ENCODE assay signal across 8 cellular contexts in the genomic region with DNA sequence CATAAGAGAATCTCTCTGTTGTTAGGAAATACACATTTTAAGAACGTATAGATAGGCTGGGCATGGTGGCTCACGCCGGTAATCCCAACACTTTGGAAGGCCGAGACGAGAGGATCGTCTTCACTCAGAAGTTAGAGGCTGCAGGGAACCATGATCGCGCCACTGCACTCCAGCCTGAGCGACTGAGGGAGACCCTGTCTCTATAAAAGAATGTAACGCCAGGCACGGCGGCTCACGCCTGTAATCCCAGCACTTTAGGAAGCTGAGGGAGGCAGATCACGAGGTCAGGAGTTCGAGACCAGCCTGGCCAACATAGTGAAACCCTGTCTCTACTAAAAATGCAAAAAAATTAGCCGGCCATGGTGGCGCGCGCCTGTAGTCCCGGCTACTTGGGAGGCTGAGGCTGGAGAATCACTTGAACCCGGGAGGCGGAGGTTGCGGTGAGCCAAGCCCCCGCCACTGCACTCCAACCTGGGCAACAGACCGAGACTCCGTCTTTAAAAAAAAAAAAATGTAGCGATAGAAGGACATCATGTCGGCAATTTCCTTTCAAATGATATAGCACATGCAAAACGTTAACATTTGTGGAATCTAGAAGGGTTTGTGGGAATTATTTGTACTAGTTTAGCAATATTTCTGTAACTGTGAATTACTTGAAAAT. TPM values are rescaled to one million over a fixed set of nuclear protein-coding genes. Genes with fewer than 3 reads are reported as not detected.
A peak's percentile ranks its signal among the peaks of the same experiment; 100 is the strongest.
DNase-seq lines count a peak whose midpoint lies in the region; ATAC-seq and TF ChIP-seq lines count a peak whose summit lies in the region.

No MANE protein-coding gene starts in this region.

- H3K27me3 ChIP-seq in GM23248 (replicated peaks; ENCODE audit: insufficient read depth) (no peaks in the 10 kb centered on the region), foreskin keratinocyte (no peaks in the 10 kb centered on the region), gastrocnemius medialis (no peaks in the 10 kb centered on the region)

- H3K9me3 ChIP-seq in GM23248 (ENCODE audit: low read depth) (no peaks in the 10 kb centered on the region), gastrocnemius medialis (no peaks in the 10 kb centered on the region)

- peak overlapping the region; percentile 87 for H3K4me2 ChIP-seq in GM23248 (ENCODE audit: unreplicated experiment)

- DNase-seq in GM23248 (no peak), foreskin keratinocyte (no peak), gastrocnemius medialis (no peak), globus pallidus (ENCODE audit: low spot score) (no peak), SK-N-DZ (ENCODE audit: low spot score) (no peak)

- H3K9me2 ChIP-seq in GM23248 (ENCODE audit: insufficient read depth) = no peaks in the 10 kb centered on the region

- WGBS in GM23248 (ENCODE audit: low coverage in 1 of 2, low lambda C conversion rate in 2 of 2, missing lambda C conversion rate in 2 of 2), 2 experiments = 66 to 69% methylated on average over 29 of the region's 29 CpGs

- intact Hi-C loops in gastrocnemius medialis (cut with DNase I; ENCODE audit: low total_unique reads) = loop anchor here (5.0 to 10.0 kb wide), 3 partner anchors 738 to 1638 kb away; partner anchors contain the start of genes CTNNB1, RPSA and TRAK1

- H2AFZ ChIP-seq in GM23248 = peak overlapping the region; percentile 95

- TF ChIP-seq CTCF in WI38 (IDR thresholded peaks at IDR 0.05; ENCODE audit: low read depth, low read length) (no peak), foreskin keratinocyte (conservative IDR thresholded peaks at IDR 0.05) (no peak), gastrocnemius medialis (IDR thresholded peaks at IDR 0.05 in 4 of 5, conservative IDR thresholded peaks at IDR 0.05 in 1 of 5) (no peak)

- in situ Hi-C loops in GM23248 (cut with MboI) = no loop called here
- in situ Hi-C loops in gastrocnemius medialis (cut with MboI; ENCODE audit: low sequenced_read_pairs in 4 of 4) = loop anchor here in 2 of 4 donors (10.0 to 25.0 kb wide), 4 partner anchors 68 to 1269 kb away; partner anchors contain the start of genes SLC25A38 (in 1 of the 2), XIRP1 (in 1 of the 2) and ZNF621 (in 1 of the 2)

- ATAC-seq in foreskin keratinocyte (no peak), gastrocnemius medialis (no peak), GM19395 (IDR thresholded peaks at IDR 0.05; ENCODE audit: unreplicated experiment) (no peak), GM21360 (IDR thresholded peaks at IDR 0.05; ENCODE audit: unreplicated experiment) (no peak)

- peaks cover 49% of the 10 kb centered on the region for H3F3A ChIP-seq in GM23248 (ENCODE audit: insufficient read depth)

- peaks cover 35% of the 10 kb centered on the region for H3K36me3 ChIP-seq in GM23248 (ENCODE audit: low read depth)
- peaks cover 0 to 39% of the 10 kb centered on the region in 2 donors for H3K36me3 ChIP-seq in gastrocnemius medialis

- H3K27ac ChIP-seq in GM23248 = peak overlapping the region; percentile 84
- peak overlapping the region; percentile 90 for H3K27ac ChIP-seq in foreskin keratinocyte
- peak overlapping the region; percentile 87 to 93 (median 90) for H3K27ac ChIP-seq in gastrocnemius medialis

- H3K9ac ChIP-seq in GM23248 = peak overlapping the region; percentile 97

- H3K4me1 ChIP-seq in GM23248 (ENCODE audit: insufficient read depth) (peaks cover 23% of the 10 kb centered on the region; the same call in 1 of the 2 replicates), foreskin keratinocyte (peaks cover 23% of the 10 kb centered on the region), gastrocnemius medialis (peaks cover 36% of the 10 kb centered on the region in 2 donors)

- peaks cover 53% of the 10 kb centered on the region for H3K79me2 ChIP-seq in GM23248 (ENCODE audit: insufficient read depth)

- no peaks in the 10 kb centered on the region for H4K20me1 ChIP-seq in GM23248 (ENCODE audit: insufficient read depth)

- H3K4me3 ChIP-seq in GM23248 = peak overlapping the region; percentile 91
- H3K4me3 ChIP-seq in WI38 (ENCODE audit: low read depth, low read length) = peak overlapping the region; percentile 87
- H3K4me3 ChIP-seq in gastrocnemius medialis = peak overlapping the region; percentile 75 to 85 (median 82)

- TF ChIP-seq POLR2A in gastrocnemius medialis (IDR thresholded peaks at IDR 0.05) = no peak

RNA-seq across cellular contexts. Expression of gene RPL14, which starts 0.7 kb away (rescaled TPM):
- total RNA-seq in GM23248 (2014; rRNA removed; shearing (Covaris generic)) = 148 and 220 TPM in 2 replicates
- polyA plus RNA-seq in GM23248 (2016; fragmentation: Nextera tagmentation; extraction: Ambion mirVana) (431 and 456 TPM in 2 replicates), foreskin keratinocyte (1,179 and 1,288 TPM in 2 replicates)
- total RNA-seq in foreskin keratinocyte (926 and 984 TPM in 2 replicates), gastrocnemius medialis (100 to 1,000 TPM; 170 to 330 (median 296) TPM)
- polyA plus RNA-seq in SK-N-DZ (2014; cell fraction: cytosol; rRNA removed) = 454 and 586 TPM in 2 replicates
- polyA plus RNA-seq in SK-N-DZ (2014; cell fraction: nucleus; rRNA removed) = 189 and 192 TPM in 2 replicates

RNA-seq across cellular contexts. Expression of gene ZNF619, which starts 20.5 kb away (rescaled TPM):
- total RNA-seq in GM23248 (2014; rRNA removed; shearing (Covaris generic)) = 3.2 and 4.4 TPM in 2 replicates
- polyA plus RNA-seq in GM23248 (2016; fragmentation: Nextera tagmentation; extraction: Ambion mirVana) (2.0 and 2.3 TPM in 2 replicates), foreskin keratinocyte (1.1 and 1.3 TPM in 2 replicates)
- total RNA-seq in foreskin keratinocyte (5.2 and 6.2 TPM in 2 replicates), gastrocnemius medialis (1 to 10 TPM; 1.9 to 7.2 (median 2.7) TPM)
- polyA plus RNA-seq in SK-N-DZ (2014; cell fraction: cytosol; rRNA removed) = 2.7 and 6.0 TPM in 2 replicates
- polyA plus RNA-seq in SK-N-DZ (2014; cell fraction: nucleus; rRNA removed) = 1.5 and 2.5 TPM in 2 replicates

RNA-seq across cellular contexts. Expression of gene ZNF620, which starts 49.4 kb away (rescaled TPM):
- total RNA-seq in GM23248 (2014; rRNA removed; shearing (Covaris generic)) = 0.32 and 0.63 TPM in 2 replicates
- polyA plus RNA-seq in GM23248 (2016; fragmentation: Nextera tagmentation; extraction: Ambion mirVana) = 0.42 and 0.86 TPM in 2 replicates
- total RNA-seq in foreskin keratinocyte = 1.1 and 1.3 TPM in 2 replicates
- 0.34 and 0.40 TPM in 2 replicates for polyA plus RNA-seq in foreskin keratinocyte
- total RNA-seq in gastrocnemius medialis = 1 to 10 TPM in 2 of 4 donors, under 1 TPM in 2; 0.33 to 4.2 (median 1.9) TPM
- polyA plus RNA-seq in SK-N-DZ (2014; cell fraction: cytosol; rRNA removed) = 20.7 TPM in 2 replicates
- 5.8 and 9.4 TPM in 2 replicates for polyA plus RNA-seq in SK-N-DZ (2014; cell fraction: nucleus; rRNA removed)
